In genomic region chr1:112234710-112235109, GRCh38 we compare ENCODE assay signal across 32 cellular contexts.
"Had no signal": no experiment of that assay in that cellular context is flagged by ENCODE, and none has a peak within 500 bp of the region (broad histone marks: within the 10 kb centered on the region; RNA-seq: fewer than 3 reads in every experiment).

No MANE protein-coding gene starts in this region.

- H3K9me3 ChIP-seq: ascending aorta had no signal

- H3K36me3 ChIP-seq: ascending aorta, cardiac muscle cell, WERI-Rb-1 had no signal

- H3K4me3 ChIP-seq: ascending aorta, cardiac muscle cell had no signal

- DNase-seq: activated CD4-positive, alpha-beta memory T cell treated with anti-CD3 and anti-CD28 coated beads, Interleukin-2, amount 10 ng/mL, durations not matched to agents 7 days and 5 days; activated CD4-positive, alpha-beta T cell treated with anti-CD3 and anti-CD28 coated beads for 1 hour; activated CD4-positive, alpha-beta T cell treated with anti-CD3 and anti-CD28 coated beads for 36 hours; activated CD4-positive, alpha-beta T cell treated with anti-CD3 and anti-CD28 coated beads for 48 hours; activated CD4-positive, alpha-beta T cell treated with anti-CD3 and anti-CD28 coated beads, Interleukin-2, amount 10 ng/mL, durations not matched to agents 7 days and 5 days; activated CD4-positive, alpha-beta T cell treated with anti-CD3 and anti-CD28 coated beads, Interleukin-2, amount 50 U/mL, for 48 hours; activated CD4-positive, CD25-positive, alpha-beta regulatory T cell; activated CD8-positive, alpha-beta memory T cell treated with anti-CD3 and anti-CD28 coated beads for 24 hours; activated CD8-positive, alpha-beta memory T cell treated with anti-CD3 and anti-CD28 coated beads, Interleukin-2, amount 10 ng/mL, durations not matched to agents 7 days and 5 days; activated CD8-positive, alpha-beta memory T cell treated with anti-CD3 and anti-CD28 coated beads, Interleukin-2, amount 50 U/mL, for 48 hours; activated CD8-positive, alpha-beta T cell treated with anti-CD3 and anti-CD28 coated beads, Interleukin-2, amount 10 ng/mL, durations not matched to agents 7 days and 5 days; activated effector memory CD4-positive, alpha-beta T cell treated with Interleukin-2 at 50 U/mL for 16 hours; activated gamma-delta T cell; activated naive CD4-positive, alpha-beta T cell treated with anti-CD3 and anti-CD28 coated beads, Interleukin-2, amount 10 ng/mL, durations not matched to agents 7 days and 5 days; activated naive CD4-positive, alpha-beta T cell treated with Interleukin-2 at 50 U/mL for 16 hours; activated naive CD8-positive, alpha-beta T cell treated with anti-CD3 and anti-CD28 coated beads, Interleukin-2, amount 10 ng/mL, durations not matched to agents 7 days and 5 days; activated naive CD8-positive, alpha-beta T cell treated with anti-CD3 and anti-CD28 coated beads, Interleukin-2, amount 50 U/mL, for 24 hours; activated T-cell treated with anti-CD3 and anti-CD28 coated beads, Interleukin-2, amount 50 U/mL, for 24 hours; activated T-cell treated with anti-CD3 and anti-CD28 coated beads, Interleukin-2, amount 50 U/mL, for 48 hours; amygdala; anterior cingulate cortex; caudate nucleus; T-helper 1 cell; T-helper 2 cell; T-helper 9 cell; WERI-Rb-1 had no signal

- FAIRE-seq: bronchial epithelial cell, TTC549 had no signal

- H3K4me1 ChIP-seq: ascending aorta had no signal

- ATAC-seq: activated CD4-positive, alpha-beta T cell treated with anti-CD3 and anti-CD28 coated beads for 36 hours; activated CD4-positive, CD25-positive, alpha-beta regulatory T cell treated with anti-CD3 and anti-CD28 coated beads, Interleukin-2, amount 50 U/mL, for 24 hours; activated CD8-positive, alpha-beta memory T cell treated with anti-CD3 and anti-CD28 coated beads, Interleukin-2, amount 10 ng/mL, durations not matched to agents 7 days and 5 days; activated CD8-positive, alpha-beta T cell treated with anti-CD3 and anti-CD28 coated beads, Interleukin-2, amount 10 ng/mL, durations not matched to agents 7 days and 5 days; activated naive CD8-positive, alpha-beta T cell treated with anti-CD3 and anti-CD28 coated beads, Interleukin-2, amount 50 U/mL, for 24 hours; WTC11 had no signal

- H3K27me3 ChIP-seq: ascending aorta, cardiac muscle cell had no signal

- H3K27ac ChIP-seq: ascending aorta, cardiac muscle cell, WERI-Rb-1 had no signal
